Comparison of ENCODE assay signal across 1 cellular context in the genomic region with DNA sequence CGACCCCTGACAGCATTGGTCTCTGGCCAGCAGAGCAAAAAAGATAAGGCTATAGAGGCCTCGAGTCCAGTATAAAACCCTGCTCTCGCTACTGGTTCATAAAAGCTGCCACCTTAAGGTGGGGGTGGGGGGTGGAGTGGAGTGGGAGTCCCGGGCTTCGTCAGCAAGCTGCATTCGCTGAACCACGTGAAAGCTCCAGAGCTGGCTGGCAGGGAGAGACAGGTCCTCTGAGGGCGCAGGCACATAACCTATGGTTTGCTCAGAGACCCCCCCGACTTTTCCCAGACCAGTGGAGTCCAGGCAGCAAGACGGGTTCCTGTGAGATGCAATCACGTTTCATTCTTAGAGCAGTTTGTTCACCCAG.
TF ChIP-seq lines count a peak whose summit lies in the region.

No MANE protein-coding gene starts in this region.

TF ChIP-seq in endothelial cell of umbilical vein, 7 proteins besides CTCF, POLR2A, EP300 and RAD21:
- TF ChIP-seq, protein P1, sequence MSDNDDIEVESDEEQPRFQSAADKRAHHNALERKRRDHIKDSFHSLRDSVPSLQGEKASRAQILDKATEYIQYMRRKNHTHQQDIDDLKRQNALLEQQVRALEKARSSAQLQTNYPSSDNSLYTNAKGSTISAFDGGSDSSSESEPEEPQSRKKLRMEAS (IDR thresholded peaks at IDR 0.05; ENCODE audit: insufficient read depth, insufficient read length): no peak
- TF ChIP-seq FOS (IDR thresholded peaks at IDR 0.05; ENCODE audit: borderline replicate concordance, insufficient read depth, low read length): no peak
TF ChIP-seq in endothelial cell of umbilical vein: peak in this region for 0.
